ENCODE assay signal across 1 cellular context in genomic region chr19:3193256-3194062, GRCh38.
TF ChIP-seq lines count a peak whose summit lies in the region.

No MANE protein-coding gene starts in this region.

TF ChIP-seq in GM12878, 131 proteins besides CTCF, POLR2A, EP300 and RAD21:
- TF ChIP-seq SPI1 (IDR thresholded peaks at IDR 0.05; ENCODE audit: borderline replicate concordance, insufficient read depth, low read depth, low read length), result peak; percentile 64; the same call in 1 of the 2 replicates
- no peak for TF ChIP-seq GABPA (IDR thresholded peaks at IDR 0.05; ENCODE audit: low read depth)
